Comparison of ENCODE assay signal across 21 cellular contexts in the genomic region with DNA sequence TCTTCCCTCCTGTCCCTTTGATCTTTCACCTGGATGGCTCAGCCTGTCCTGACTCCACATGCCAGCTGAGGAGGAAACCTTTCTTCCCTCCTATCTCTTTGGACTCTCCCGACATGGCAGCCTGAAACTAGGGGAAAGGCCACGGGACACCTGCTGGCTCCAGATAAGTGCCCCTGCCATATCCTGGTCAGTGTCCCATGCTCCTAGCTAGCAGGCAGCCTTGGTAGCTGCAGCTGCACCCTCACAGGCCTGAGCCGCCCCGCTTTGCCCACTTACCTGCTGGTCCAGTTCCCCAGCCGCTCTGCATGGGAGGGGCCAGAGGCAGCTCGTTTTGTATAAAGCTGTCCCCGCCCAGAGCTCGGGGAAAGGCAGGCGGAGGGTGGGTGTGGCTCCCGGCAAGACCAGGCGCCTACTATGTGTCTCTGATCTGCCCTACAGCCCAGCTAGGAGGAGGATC. TPM values are rescaled to one million over a fixed set of nuclear protein-coding genes. Genes with fewer than 3 reads are reported as not detected.
DNase-seq lines count a peak whose midpoint lies in the region; ATAC-seq and TF ChIP-seq lines count a peak whose summit lies in the region.
"Had no signal": no experiment of that assay in that cellular context is flagged by ENCODE, and none has a peak within 500 bp of the region (broad histone marks: within the 10 kb centered on the region; RNA-seq: fewer than 3 reads in every experiment).

No MANE protein-coding gene starts in this region.

- H3K27me3 Mint-ChIP-seq in chondrocyte (ENCODE audit: low read depth) = peaks cover 17% of the 10 kb centered on the region

- peak; percentile 84 for DNase-seq in DMS53 (lab: John Stamatoyannopoulos, UW)
- peak; percentile 24 for DNase-seq in LoVo (ENCODE audit: low spot score)
- no peak for DNase-seq in esophagus squamous epithelium (lab: John Stamatoyannopoulos, UW)
- DNase-seq in mucosa of descending colon = peak; percentile 88 to 90 (median 88)
- DNase-seq in T-helper 2 cell = no peak
- DNase-seq in NCI-H187 (lab: John Stamatoyannopoulos, UW) = no peak
- no peak for DNase-seq in chondrocyte (ENCODE audit: low spot score)
- DNase-seq: activated CD4-positive, alpha-beta T cell treated with anti-CD3 and anti-CD28 coated beads, Interleukin-2, amount 10 ng/mL, durations not matched to agents 7 days and 5 days; activated naive CD4-positive, alpha-beta T cell; COR-L47; GDM1; NCI-H2171; NK-92 treated with Interleukin-12 subunit alpha and Interleukin-12 subunit beta, amount 100 ng/mL, for 24 hours; SHP77 treated with DMSO at 0.1 percent for 48 hours; sigmoid colon; stimulated activated CD4-positive, alpha-beta T cell treated with anti-CD3 and anti-CD28 coated beads, Interleukin-2, amount 100 ng/mL, for 24 hours had no signal

- no peaks in the 10 kb centered on the region for H3K36me3 Mint-ChIP-seq in chondrocyte (ENCODE audit: low read depth)

- 20 to 46% methylated on average over 1 to 4 of the region's 11 CpGs for WGBS in esophagus squamous epithelium, 2 donors

- H3K27me3 ChIP-seq in esophagus squamous epithelium = no peaks in the 10 kb centered on the region
- H3K27me3 ChIP-seq: ascending aorta had no signal

- TF ChIP-seq CTCF in esophagus squamous epithelium (IDR thresholded peaks at IDR 0.05) = no peak
- no peak for TF ChIP-seq CTCF in mucosa of descending colon (IDR thresholded peaks at IDR 0.05)
- TF ChIP-seq CTCF in chondrocyte (IDR thresholded peaks at IDR 0.05) = no peak

- peak; percentile 81 for ATAC-seq in mucosa of descending colon
- no peak for ATAC-seq in HG02588 (IDR thresholded peaks at IDR 0.05; ENCODE audit: unreplicated experiment)

- H3K4me1 Mint-ChIP-seq in chondrocyte (ENCODE audit: low read depth) = peaks cover 6% of the 10 kb centered on the region
- H3K4me1 Mint-ChIP-seq: activated CD4-positive, alpha-beta T cell treated with anti-CD3 and anti-CD28 coated beads, Interleukin-2, amount 10 ng/mL, durations not matched to agents 7 days and 5 days had no signal

- peak overlapping the region; percentile 15 to 63 (median 45) for H3K27ac ChIP-seq in esophagus squamous epithelium
- H3K27ac ChIP-seq: ascending aorta, coronary artery, sigmoid colon had no signal

- no peaks in the 10 kb centered on the region for H3K36me3 ChIP-seq in esophagus squamous epithelium
- H3K36me3 ChIP-seq in mucosa of descending colon (ENCODE audit: low read depth) = no peaks in the 10 kb centered on the region
- H3K36me3 ChIP-seq: ascending aorta, sigmoid colon had no signal

- no peak for TF ChIP-seq POLR2A in esophagus squamous epithelium (IDR thresholded peaks at IDR 0.05)

- H3K9me3 ChIP-seq in esophagus squamous epithelium (no peaks in the 10 kb centered on the region), mucosa of descending colon (no peaks in the 10 kb centered on the region)
- H3K9me3 ChIP-seq: ascending aorta, sigmoid colon had no signal

- H3K4me1 ChIP-seq in esophagus squamous epithelium (peaks cover 0 to 14% (median 0%) of the 10 kb centered on the region in 3 donors), mucosa of descending colon (ENCODE audit: low read depth) (peaks cover 24% of the 10 kb centered on the region)
- H3K4me1 ChIP-seq: ascending aorta, sigmoid colon had no signal

- H3K9me3 Mint-ChIP-seq in chondrocyte (ENCODE audit: low read depth) = no peaks in the 10 kb centered on the region
- H3K9me3 Mint-ChIP-seq: activated CD4-positive, alpha-beta T cell treated with anti-CD3 and anti-CD28 coated beads, Interleukin-2, amount 10 ng/mL, durations not matched to agents 7 days and 5 days had no signal

- H3K4me3 ChIP-seq in esophagus squamous epithelium = no peak overlapping the region
- H3K4me3 ChIP-seq in mucosa of descending colon = no peak overlapping the region
- H3K4me3 ChIP-seq: ascending aorta, coronary artery, sigmoid colon had no signal

- no peak overlapping the region for H3K27ac Mint-ChIP-seq in chondrocyte (ENCODE audit: unreplicated experiment)
- H3K27ac Mint-ChIP-seq: activated CD4-positive, alpha-beta T cell treated with anti-CD3 and anti-CD28 coated beads, Interleukin-2, amount 10 ng/mL, durations not matched to agents 7 days and 5 days had no signal

- intact Hi-C loops in esophagus squamous epithelium (cut with DNase I) = no loop called here
- intact Hi-C loops in mucosa of descending colon (cut with DNase I, micrococcal nuclease) = no loop called here

- H3K4me3 Mint-ChIP-seq in chondrocyte (ENCODE audit: unreplicated experiment) = no peak overlapping the region
- H3K4me3 Mint-ChIP-seq: activated CD4-positive, alpha-beta T cell treated with anti-CD3 and anti-CD28 coated beads, Interleukin-2, amount 10 ng/mL, durations not matched to agents 7 days and 5 days had no signal

RNA-seq across cellular contexts. Expression of a gene that starts 7.4 kb away (rescaled TPM):
- total RNA-seq in esophagus squamous epithelium (10 to 100 TPM in 1 of 4 donors, 1 to 10 TPM in 2, under 1 TPM in 1; 0.57 to 10.9 (median 6.5) TPM), mucosa of descending colon (10 to 100 TPM; 12.0 to 48.6 (median 15.4) TPM), chondrocyte (not detected in 3 replicates)
- total RNA-seq: activated CD4-positive, alpha-beta T cell treated with anti-CD3 and anti-CD28 coated beads, Interleukin-2, amount 10 ng/mL, durations not matched to agents 7 days and 5 days; mononuclear cell; T-helper 2 cell treated with Interferon-gamma antibody and Interleukin-4, amounts not matched to agents 100 ng/mL and 5 ng/mL, for 36 hours had no signal

RNA-seq across cellular contexts. Expression of a gene that starts 57.8 kb away (rescaled TPM):
- total RNA-seq in esophagus squamous epithelium (10 to 100 TPM; 15.3 to 46.6 (median 27.1) TPM), mucosa of descending colon (10 to 100 TPM in 1 of 3 donors, 1 to 10 TPM in 2; 5.1 to 10.4 (median 8.4) TPM), chondrocyte (2.0 to 2.6 TPM (median 2.4 TPM) in 3 replicates)

Comparison
In these comparisons a context has a peak if more than half of its experiments do, and no peak if none do; other contexts are left out.
1. DNase-seq: peak in DMS53 (single experiment), LoVo (single experiment) and mucosa of descending colon (3 of 3); none in esophagus squamous epithelium (single experiment), T-helper 2 cell (0 of 5), NCI-H187 (0 of 2) and chondrocyte (single experiment).